ENCODE assay signal across 22 cellular contexts in the genomic region with DNA sequence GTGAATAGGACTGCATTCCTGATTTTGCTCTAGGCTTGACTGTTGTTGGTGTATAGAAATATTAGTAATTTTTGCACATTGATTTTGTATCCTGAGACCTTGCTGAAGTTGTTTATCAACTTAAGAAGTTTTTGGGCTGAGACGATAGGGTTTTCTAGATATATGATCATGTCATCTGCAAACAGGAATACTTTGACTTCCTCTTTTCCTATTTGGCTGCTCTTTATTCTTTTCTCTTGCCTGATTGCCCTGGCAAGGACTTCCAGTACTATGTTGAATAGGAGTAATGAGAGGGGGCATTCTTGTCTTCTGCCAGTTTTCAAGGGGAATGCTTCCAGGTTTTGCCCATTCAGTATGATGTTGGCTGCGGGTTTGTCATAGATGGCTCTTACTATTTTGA. TPM values are rescaled to one million over a fixed set of nuclear protein-coding genes. Genes with fewer than 3 reads are reported as not detected.
"Had no signal": no experiment of that assay in that cellular context is flagged by ENCODE, and none has a peak within 500 bp of the region (broad histone marks: within the 10 kb centered on the region; RNA-seq: fewer than 3 reads in every experiment).

No MANE protein-coding gene starts in this region.

- FAIRE-seq: astrocyte had no signal

- DNase-seq: activated CD4-positive, alpha-beta memory T cell treated with anti-CD3 and anti-CD28 coated beads for 36 hours; activated CD4-positive, alpha-beta T cell treated with anti-CD3 and anti-CD28 coated beads, Interleukin-2, amount 50 U/mL, for 1 hour; activated CD8-positive, alpha-beta memory T cell treated with anti-CD3 and anti-CD28 coated beads, Interleukin-2, amount 50 U/mL, for 4 hours; activated effector memory CD4-positive, alpha-beta T cell treated with anti-CD3 and anti-CD28 coated beads, Interleukin-2, amount 50 U/mL, for 16 hours; activated naive CD4-positive, alpha-beta T cell; activated naive CD8-positive, alpha-beta T cell treated with anti-CD3 and anti-CD28 coated beads, Interleukin-2, amount 10 ng/mL, durations not matched to agents 7 days and 5 days; activated T-cell treated with anti-CD3 and anti-CD28 coated beads for 4 hours; activated T-cell treated with anti-CD3 and anti-CD28 coated beads, Interleukin-2, amount 50 U/mL, for 48 hours; body of pancreas; NCI-H1092; NCI-H1436 treated with DMSO at 0.1 percent for 48 hours; NCI-H1694 treated with DMSO at 0.1 percent for 48 hours; NCI-H2029; NCI-H345; NCI-H524 treated with DMSO at 0.1 percent for 48 hours; PC-3; Peyer's patch; RPMI8226; SHP77 treated with DMSO at 0.1 percent for 48 hours; SK-N-SH had no signal

RNA-seq across cellular contexts. Expression of a gene that starts 13.4 kb away (rescaled TPM):
- polyA plus RNA-seq: SK-N-SH had no signal

RNA-seq across cellular contexts. Expression of a gene that starts 40.1 kb away (rescaled TPM):
- polyA plus RNA-seq: adipose tissue, SK-N-SH had no signal
